ENCODE assay signal across 13 cellular contexts in genomic region chr6:12472601-12473038, GRCh38.
DNase-seq lines count a peak whose midpoint lies in the region; ATAC-seq and TF ChIP-seq lines count a peak whose summit lies in the region.
"Had no signal": no experiment of that assay in that cellular context is flagged by ENCODE, and none has a peak within 500 bp of the region (broad histone marks: within the 10 kb centered on the region; RNA-seq: fewer than 3 reads in every experiment).

No MANE protein-coding gene starts in this region.

- DNase-seq in AG09319 (ENCODE audit: extremely low read depth, low read depth) (peak; percentile 31), M059J (ENCODE audit: low read depth) (peak; percentile 99), lung (ENCODE audit: low spot score) (peak; percentile 73), endodermal cell (no peak), NCI-H526 treated with DMSO at 0.1 percent for 48 hours (lab: John Stamatoyannopoulos, UW) (no peak), GM10266 (ENCODE audit: extremely low spot score) (no peak)
- DNase-seq: activated gamma-delta T cell, MV-4-11 had no signal

- no peaks in the 10 kb centered on the region for H3K27me3 Mint-ChIP-seq in endodermal cell (ENCODE audit: insufficient read depth)

- peak overlapping the region; percentile 55 to 82 for H3K27ac ChIP-seq in esophagus (ENCODE audit: low read depth in 2 of 2, low read length in 1 of 2)
- H3K27ac ChIP-seq in lung (ENCODE audit: low read depth in 1 of 2, low read length in 1 of 2): no peak overlapping the region
- no peak overlapping the region for H3K27ac ChIP-seq in endodermal cell (ENCODE audit: low read depth, low read length)
- H3K27ac ChIP-seq: BLaER1 had no signal

- no peaks in the 10 kb centered on the region for H3K36me3 Mint-ChIP-seq in endodermal cell (ENCODE audit: low read depth)
- H3K36me3 Mint-ChIP-seq: memory B cell had no signal

- H3K4me3 ChIP-seq in esophagus (ENCODE audit: low read depth in 1 of 2, low read length in 2 of 2) (no peak overlapping the region), lung (no peak overlapping the region), endodermal cell (ENCODE audit: low read length) (no peak overlapping the region)
- H3K4me3 ChIP-seq: BLaER1 had no signal

- H3K4me1 ChIP-seq in esophagus (ENCODE audit: control insufficient read depth in 2 of 2, insufficient read depth in 2 of 2, low read length in 1 of 2) (peaks cover 0 to 8% of the 10 kb centered on the region in 2 donors), lung (ENCODE audit: control insufficient read depth in 2 of 2, insufficient read depth in 2 of 2, low read length in 2 of 2) (peaks cover 1 to 9% of the 10 kb centered on the region in 2 donors), endodermal cell (ENCODE audit: control insufficient read depth, insufficient read depth, low read length) (peaks cover 5% of the 10 kb centered on the region)

- no peak overlapping the region for H3K4me3 Mint-ChIP-seq in endodermal cell
- H3K4me3 Mint-ChIP-seq: memory B cell, WTC11 had no signal

- no peaks in the 10 kb centered on the region for H3K9me3 Mint-ChIP-seq in endodermal cell
- H3K9me3 Mint-ChIP-seq: memory B cell had no signal

- H3K9me3 ChIP-seq in esophagus (ENCODE audit: control insufficient read depth in 2 of 2, insufficient read depth in 1 of 2, low read depth in 1 of 2, low read length in 1 of 2): no peaks in the 10 kb centered on the region
- H3K9me3 ChIP-seq in lung (ENCODE audit: control insufficient read depth in 2 of 2, insufficient read depth in 1 of 2, low read length in 1 of 2): no peaks in the 10 kb centered on the region
- no peaks in the 10 kb centered on the region for H3K9me3 ChIP-seq in endodermal cell (ENCODE audit: control insufficient read depth, low read length)
- H3K9me3 ChIP-seq: BLaER1 had no signal

- ATAC-seq in lung (ENCODE audit: insufficient read depth, low FRiP score) (peak; percentile 84), HG03521 (IDR thresholded peaks at IDR 0.05; ENCODE audit: unreplicated experiment) (no peak)

- no peak overlapping the region for H3K27ac Mint-ChIP-seq in endodermal cell
- H3K27ac Mint-ChIP-seq: memory B cell had no signal

- H3K36me3 ChIP-seq in esophagus (ENCODE audit: control insufficient read depth in 2 of 2, insufficient read depth in 2 of 2, low read length in 1 of 2) (no peaks in the 10 kb centered on the region), lung (ENCODE audit: control insufficient read depth in 2 of 2, insufficient read depth in 2 of 2, low read length in 2 of 2) (no peaks in the 10 kb centered on the region), endodermal cell (ENCODE audit: control insufficient read depth, insufficient read depth, low read length) (no peaks in the 10 kb centered on the region)
- H3K36me3 ChIP-seq: BLaER1 had no signal

- peaks cover 9% of the 10 kb centered on the region for H3K4me1 Mint-ChIP-seq in endodermal cell

- no peak overlapping the region for H3K9ac ChIP-seq in endodermal cell (ENCODE audit: extremely low read depth, low read length, poor library complexity, severe bottlenecking)
- H3K9ac ChIP-seq: BLaER1 had no signal

- H3K27me3 ChIP-seq in esophagus (ENCODE audit: control insufficient read depth in 1 of 2, insufficient read depth in 2 of 2, low read length in 2 of 2): no peaks in the 10 kb centered on the region
- no peaks in the 10 kb centered on the region for H3K27me3 ChIP-seq in lung (ENCODE audit: control insufficient read depth, insufficient read depth)
- H3K27me3 ChIP-seq in endodermal cell (ENCODE audit: control insufficient read depth, insufficient read depth, low read length, poor library complexity, severe bottlenecking): no peaks in the 10 kb centered on the region
- H3K27me3 ChIP-seq: BLaER1 had no signal

- 39 to 58% methylated on average over 4 of the region's 4 CpGs for WGBS in esophagus, 2 donors
- WGBS in lung, 2 donors: 69 to 85% methylated on average over 4 of the region's 4 CpGs
- 89 to 95% methylated on average over 4 of the region's 4 CpGs for WGBS in endodermal cell (ENCODE audit: insufficient coverage in 1 of 2, insufficient read length in 1 of 2), 2 experiments

- no peak for TF ChIP-seq CTCF in AG09319 (IDR thresholded peaks at IDR 0.05; ENCODE audit: low read depth, low read length)
- no peak for TF ChIP-seq CTCF in lung (IDR thresholded peaks at IDR 0.05; ENCODE audit: control extremely low read depth, extremely low read depth)
- no peak for TF ChIP-seq CTCF in endodermal cell (conservative IDR thresholded peaks at IDR 0.05)
- TF ChIP-seq CTCF in GM10266 (IDR thresholded peaks at IDR 0.05; ENCODE audit: control insufficient read depth, insufficient read depth, low read depth, missing control alignments): no peak

Comparison
In these comparisons a context has a peak if more than half of its experiments do, and no peak if none do; other contexts are left out.
1. DNase-seq: peak in AG09319 (single experiment), M059J (single experiment) and lung (single experiment); none in endodermal cell (single experiment), NCI-H526 treated with DMSO at 0.1 percent for 48 hours (single experiment) and GM10266 (single experiment).
2. H3K27ac ChIP-seq: peak in esophagus (2 of 2); none in lung (0 of 2) and endodermal cell (single experiment).